ENCODE assay signal across 9 cellular contexts in the genomic region with DNA sequence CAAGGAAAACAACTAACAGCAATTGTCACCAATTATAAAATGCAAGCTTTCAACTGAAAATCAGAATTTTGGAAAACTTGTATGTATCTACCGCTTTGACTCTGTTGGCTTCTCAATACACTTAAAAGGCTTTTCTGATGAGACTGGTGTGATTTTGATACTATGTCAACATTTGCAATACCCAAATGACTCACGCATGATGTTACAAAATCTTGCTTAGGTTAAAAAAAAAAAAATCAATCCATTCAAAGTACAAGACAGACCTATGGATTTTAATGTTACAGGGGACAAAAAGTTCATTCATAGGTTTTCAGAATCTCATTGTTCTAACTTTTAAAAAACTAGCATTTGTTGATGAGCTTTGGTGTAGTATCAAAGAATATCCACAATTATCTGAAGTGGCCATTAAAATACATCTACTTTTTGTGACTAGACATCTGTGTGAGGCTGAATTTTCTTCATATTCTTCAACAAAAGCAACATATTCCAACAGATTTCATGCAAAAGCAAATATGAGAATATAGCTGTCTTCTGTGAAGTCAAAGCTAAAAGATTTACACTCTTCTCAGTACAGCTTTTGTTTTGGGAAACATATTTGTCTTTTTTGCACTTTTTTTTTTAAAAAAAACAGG. TPM values are rescaled to one million over a fixed set of nuclear protein-coding genes. Genes with fewer than 3 reads are reported as not detected.
DNase-seq lines count a peak whose midpoint lies in the region; ATAC-seq lines count a peak whose summit lies in the region.
"Had no signal": no experiment of that assay in that cellular context is flagged by ENCODE, and none has a peak within 500 bp of the region (broad histone marks: within the 10 kb centered on the region; RNA-seq: fewer than 3 reads in every experiment).

No MANE protein-coding gene starts in this region.

- peak; percentile 75 for ATAC-seq in activated naive CD8-positive, alpha-beta T cell treated with anti-CD3 and anti-CD28 coated beads, Interleukin-2, amount 50 U/mL, for 24 hours
- peak; percentile 76 to 84 for ATAC-seq in natural killer cell treated with Interleukin-12 subunit alpha and Interleukin-12 subunit beta and Interleukin-15 and Interleukin-18, amount 100 ng/mL, for 72 hours

- H3K4me3 ChIP-seq in Karpas-422 (ENCODE audit: low read length), result peak overlapping the region; percentile 9; the same call in 1 of the 2 replicates
- H3K4me3 ChIP-seq: SK-N-MC had no signal

- H3K9me2 ChIP-seq in Karpas-422 (replicated peaks; ENCODE audit: insufficient read depth, low read length), result no peaks in the 10 kb centered on the region

- H4K20me1 ChIP-seq in Karpas-422 (ENCODE audit: insufficient read depth, low read depth, low read length), result no peaks in the 10 kb centered on the region

- H3K9ac ChIP-seq in Karpas-422 (ENCODE audit: low read length), result peak overlapping the region; percentile 12; the same call in 1 of the 2 replicates

- H3K27me3 Mint-ChIP-seq in activated naive CD8-positive, alpha-beta T cell treated with anti-CD3 and anti-CD28 coated beads, Interleukin-2, amount 50 U/mL, for 24 hours, result no peaks in the 10 kb centered on the region
- H3K27me3 Mint-ChIP-seq in natural killer cell treated with Interleukin-12 subunit alpha and Interleukin-12 subunit beta and Interleukin-15 and Interleukin-18, amount 100 ng/mL, for 72 hours, result no peaks in the 10 kb centered on the region

- H3K4me2 ChIP-seq in Karpas-422 (ENCODE audit: low read depth, low read length, poor library complexity, severe bottlenecking), result peak overlapping the region; percentile 67

- peak overlapping the region; percentile 48 for H3K4me3 Mint-ChIP-seq in activated naive CD8-positive, alpha-beta T cell treated with anti-CD3 and anti-CD28 coated beads, Interleukin-2, amount 50 U/mL, for 24 hours
- H3K4me3 Mint-ChIP-seq in natural killer cell treated with Interleukin-12 subunit alpha and Interleukin-12 subunit beta and Interleukin-15 and Interleukin-18, amount 100 ng/mL, for 72 hours, result peak overlapping the region; percentile 51

- H3K9me3 Mint-ChIP-seq in activated naive CD8-positive, alpha-beta T cell treated with anti-CD3 and anti-CD28 coated beads, Interleukin-2, amount 50 U/mL, for 24 hours, result no peaks in the 10 kb centered on the region
- H3K9me3 Mint-ChIP-seq in natural killer cell treated with Interleukin-12 subunit alpha and Interleukin-12 subunit beta and Interleukin-15 and Interleukin-18, amount 100 ng/mL, for 72 hours, result no peaks in the 10 kb centered on the region

- H3K4me1 ChIP-seq in Karpas-422 (ENCODE audit: low read length), result peaks cover 78% of the 10 kb centered on the region

- peaks cover 27% of the 10 kb centered on the region for H3K36me3 Mint-ChIP-seq in activated naive CD8-positive, alpha-beta T cell treated with anti-CD3 and anti-CD28 coated beads, Interleukin-2, amount 50 U/mL, for 24 hours (ENCODE audit: low read depth)
- peaks cover 10% of the 10 kb centered on the region for H3K36me3 Mint-ChIP-seq in natural killer cell treated with Interleukin-12 subunit alpha and Interleukin-12 subunit beta and Interleukin-15 and Interleukin-18, amount 100 ng/mL, for 72 hours

- H3K4me1 Mint-ChIP-seq in activated naive CD8-positive, alpha-beta T cell treated with anti-CD3 and anti-CD28 coated beads, Interleukin-2, amount 50 U/mL, for 24 hours, result peaks cover 80% of the 10 kb centered on the region
- H3K4me1 Mint-ChIP-seq in natural killer cell treated with Interleukin-12 subunit alpha and Interleukin-12 subunit beta and Interleukin-15 and Interleukin-18, amount 100 ng/mL, for 72 hours (ENCODE audit: low read depth in 2 of 2), result peaks cover 42 to 61% of the 10 kb centered on the region in 2 donors

- DNase-seq in GF-D8 (lab: John Stamatoyannopoulos, UW) (peak; percentile 57), Karpas-422 (no peak), NCI-H187 treated with DMSO at 0.1 percent for 48 hours (lab: John Stamatoyannopoulos, UW) (no peak), nucleus accumbens (lab: John Stamatoyannopoulos, UW) (no peak), NCI-H2081 (lab: John Stamatoyannopoulos, UW) (no peak), cardiac septum (ENCODE audit: low spot score) (no peak)
- no peak for DNase-seq in activated naive CD8-positive, alpha-beta T cell treated with anti-CD3 and anti-CD28 coated beads, Interleukin-2, amount 50 U/mL, for 24 hours
- DNase-seq in natural killer cell treated with Interleukin-12 subunit alpha and Interleukin-12 subunit beta and Interleukin-15 and Interleukin-18, amount 100 ng/mL, for 72 hours (ENCODE audit: low spot score), result no peak

- peak overlapping the region; percentile 89 for H3K27ac ChIP-seq in Karpas-422 (ENCODE audit: low read length)
- H3K27ac ChIP-seq: SK-N-MC had no signal

- H2AFZ ChIP-seq in Karpas-422 (ENCODE audit: low read length), result no peak overlapping the region

- intact Hi-C loops in cardiac septum (cut with DNase I), result no loop called here

- no peaks in the 10 kb centered on the region for H3K27me3 ChIP-seq in Karpas-422 (ENCODE audit: low read length)

- H3K36me3 ChIP-seq in Karpas-422 (ENCODE audit: insufficient read depth, low read length), result peaks cover 27% of the 10 kb centered on the region

- H3K27ac Mint-ChIP-seq in activated naive CD8-positive, alpha-beta T cell treated with anti-CD3 and anti-CD28 coated beads, Interleukin-2, amount 50 U/mL, for 24 hours, result peak overlapping the region; percentile 80
- H3K27ac Mint-ChIP-seq in natural killer cell treated with Interleukin-12 subunit alpha and Interleukin-12 subunit beta and Interleukin-15 and Interleukin-18, amount 100 ng/mL, for 72 hours, result peak overlapping the region; percentile 82 to 94

- no peaks in the 10 kb centered on the region for H3K9me3 ChIP-seq in Karpas-422 (ENCODE audit: low read length)

- H3K79me2 ChIP-seq in Karpas-422 (ENCODE audit: low read length), result peaks cover 97% of the 10 kb centered on the region

RNA-seq across cellular contexts. Expression of gene ELF1, which starts 10.7 kb away (rescaled TPM):
- 66.1 and 84.0 TPM in 2 replicates for total RNA-seq in Karpas-422 (2014; rRNA removed; shearing (Covaris generic); ENCODE audit: low replicate concordance)
- total RNA-seq in natural killer cell treated with Interleukin-12 subunit alpha and Interleukin-12 subunit beta and Interleukin-15 and Interleukin-18, amount 100 ng/mL, for 72 hours, result 10 to 100 TPM; 61.8 to 86.1 TPM
- total RNA-seq in cardiac septum, result 36.6 TPM

RNA-seq across cellular contexts. Expression of gene WBP4, which starts 52.8 kb away (rescaled TPM):
- 4.5 and 6.0 TPM in 2 replicates for total RNA-seq in Karpas-422 (2014; rRNA removed; shearing (Covaris generic); ENCODE audit: low replicate concordance)
- total RNA-seq in natural killer cell treated with Interleukin-12 subunit alpha and Interleukin-12 subunit beta and Interleukin-15 and Interleukin-18, amount 100 ng/mL, for 72 hours, result 10 to 100 TPM in 1 of 2 donors, 1 to 10 TPM in 1; 8.5 to 10.6 TPM
- 18.1 TPM for total RNA-seq in cardiac septum
